1 cellular context compared by ENCODE assay signal in the genomic region with DNA sequence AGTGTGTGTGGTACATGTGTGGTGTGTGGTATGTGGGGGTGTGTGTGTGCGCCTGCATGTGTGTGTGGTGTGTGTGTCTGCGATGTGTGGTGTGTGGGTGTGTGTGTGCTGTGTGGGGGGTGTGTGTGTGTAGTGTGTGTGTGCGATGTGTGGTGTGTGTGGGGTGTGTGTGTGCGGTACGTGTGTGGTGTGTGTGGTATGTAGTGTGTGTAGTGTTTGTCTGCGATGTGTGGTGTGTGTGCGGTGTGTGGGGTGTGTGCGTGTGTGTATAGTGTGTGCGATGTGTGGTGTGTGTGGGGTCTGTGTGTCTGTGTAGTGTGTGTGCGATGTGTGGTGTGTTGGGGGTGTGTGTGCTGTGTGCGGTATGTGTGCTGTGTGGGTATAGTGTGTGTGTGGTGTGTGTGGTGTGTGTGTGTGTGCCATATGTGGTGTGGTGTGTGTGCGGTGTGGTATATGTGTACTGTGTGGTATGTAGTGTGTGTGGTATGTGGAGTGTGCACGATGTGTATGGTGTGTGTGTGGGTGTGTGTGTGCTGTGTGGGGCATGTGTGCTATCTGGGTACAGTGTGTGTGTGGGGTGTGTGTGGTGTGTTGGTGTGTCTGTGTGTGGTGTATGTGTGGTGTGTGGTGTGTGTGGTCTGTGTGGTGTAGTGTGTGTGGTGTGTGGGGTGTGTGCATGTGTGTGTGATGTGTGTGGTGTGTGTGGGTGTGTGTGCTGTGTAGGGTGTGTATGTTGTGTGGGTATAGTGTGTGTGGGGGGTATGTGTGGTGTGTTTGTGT.
TF ChIP-seq lines count a peak whose summit lies in the region.

No MANE protein-coding gene starts in this region.

TF ChIP-seq in H1, 55 proteins besides CTCF, POLR2A, EP300 and RAD21:
- TF ChIP-seq RFX5 (IDR thresholded peaks at IDR 0.05; ENCODE audit: borderline replicate concordance, low read depth, low read length) = no peak
- TF ChIP-seq, protein P1, sequence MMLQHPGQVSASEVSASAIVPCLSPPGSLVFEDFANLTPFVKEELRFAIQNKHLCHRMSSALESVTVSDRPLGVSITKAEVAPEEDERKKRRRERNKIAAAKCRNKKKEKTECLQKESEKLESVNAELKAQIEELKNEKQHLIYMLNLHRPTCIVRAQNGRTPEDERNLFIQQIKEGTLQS (IDR thresholded peaks at IDR 0.05; ENCODE audit: insufficient read depth, low read depth, low read length) = no peak
- no peak for TF ChIP-seq KDM1A (IDR thresholded peaks at IDR 0.05; ENCODE audit: borderline replicate concordance, low read length)
